ENCODE assay signal across 2 cellular contexts in the genomic region with DNA sequence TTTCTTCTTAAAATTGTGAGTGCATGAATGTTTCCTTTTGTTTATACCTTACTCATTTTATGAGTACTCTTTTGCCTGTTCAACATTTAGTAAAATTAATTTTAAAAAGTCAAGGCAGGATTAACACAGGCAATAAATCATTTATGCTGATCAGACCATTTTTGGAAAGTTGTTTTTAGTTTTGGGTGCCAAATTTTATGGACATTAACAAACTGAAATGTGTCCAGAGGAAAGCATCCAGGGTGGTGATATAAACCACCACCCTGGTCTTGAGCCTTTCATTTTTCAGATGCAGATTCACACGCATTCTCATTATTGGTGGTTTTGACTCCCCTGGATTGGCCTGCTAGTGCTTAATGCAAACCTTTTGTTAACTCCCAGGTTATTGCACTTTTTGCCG.
TF ChIP-seq lines count a peak whose summit lies in the region.

No MANE protein-coding gene starts in this region.

TF ChIP-seq in A549, 52 proteins besides CTCF, POLR2A, EP300 and RAD21:
- TF ChIP-seq KDM5A (IDR thresholded peaks at IDR 0.05) (no peak), MAFK (IDR thresholded peaks at IDR 0.05; ENCODE audit: partially characterized antibody) (peak; percentile 64)
TF ChIP-seq in A549: peak in this region for 1.

TF ChIP-seq in IMR-90, 13 proteins besides CTCF, POLR2A, EP300 and RAD21:
- TF ChIP-seq MAFK (IDR thresholded peaks at IDR 0.05; ENCODE audit: low read depth, low read length), result peak; percentile 53; the same call in 1 of the 2 replicates
- TF ChIP-seq, protein P1, sequence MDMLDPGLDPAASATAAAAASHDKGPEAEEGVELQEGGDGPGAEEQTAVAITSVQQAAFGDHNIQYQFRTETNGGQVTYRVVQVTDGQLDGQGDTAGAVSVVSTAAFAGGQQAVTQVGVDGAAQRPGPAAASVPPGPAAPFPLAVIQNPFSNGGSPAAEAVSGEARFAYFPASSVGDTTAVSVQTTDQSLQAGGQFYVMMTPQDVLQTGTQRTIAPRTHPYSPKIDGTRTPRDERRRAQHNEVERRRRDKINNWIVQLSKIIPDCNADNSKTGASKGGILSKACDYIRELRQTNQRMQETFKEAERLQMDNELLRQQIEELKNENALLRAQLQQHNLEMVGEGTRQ (IDR thresholded peaks at IDR 0.05; ENCODE audit: low read depth, low read length), result no peak
TF ChIP-seq in IMR-90: peak in this region for 1.
